ENCODE assay signal across 8 cellular contexts in the genomic region with DNA sequence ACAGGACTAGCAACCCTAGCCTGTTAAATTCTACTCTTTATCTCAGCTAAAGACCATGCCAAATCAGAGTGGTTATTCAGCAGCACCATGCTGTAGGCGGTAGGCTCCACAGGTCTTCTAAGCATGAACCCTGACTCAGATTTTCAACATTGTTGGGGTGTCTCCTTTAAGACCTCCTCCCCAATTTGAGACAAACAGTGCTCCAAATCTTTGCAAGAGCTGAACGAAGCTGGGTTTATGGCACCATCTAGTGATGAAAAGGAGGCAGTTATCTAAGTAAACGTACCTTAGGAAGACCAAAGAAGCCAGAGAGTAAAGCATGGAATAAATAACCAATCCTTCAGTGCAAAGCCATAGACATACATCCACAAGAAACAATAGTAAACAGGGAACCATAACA.
DNase-seq lines count a peak whose midpoint lies in the region; ATAC-seq, FAIRE-seq and TF ChIP-seq lines count a peak whose summit lies in the region.

No MANE protein-coding gene starts in this region.

- peak; percentile 65 to 77 for TF ChIP-seq RAD21 in A549 (conservative IDR thresholded peaks at IDR 0.05 in 1 of 2, IDR thresholded peaks at IDR 0.05 in 1 of 2)

- H3K4me2 ChIP-seq in A549, result no peak overlapping the region

- no peak overlapping the region for H3K27ac ChIP-seq in A549

- no peaks in the 10 kb centered on the region for H3K4me1 ChIP-seq in A549

- H3K9me3 ChIP-seq in A549, result no peaks in the 10 kb centered on the region

- TF ChIP-seq POLR2A in A549 (IDR thresholded peaks at IDR 0.05; ENCODE audit: low read length), result no peak

- CTCF ChIA-PET in A549 (lab: Yijun Ruan, JAX), result interaction anchor here (1.2 kb wide), 1 partner anchor 541 kb away, joined by 6 read pairs; no protein-coding TSS in a partner anchor

- TF ChIP-seq CTCF in A549 (IDR thresholded peaks at IDR 0.05), result peak; percentile 42
- peak; percentile 24; the same call in 1 of the 2 replicates for TF ChIP-seq CTCF in GM12875 (IDR thresholded peaks at IDR 0.05; ENCODE audit: borderline replicate concordance, insufficient read depth, low read depth, low read length)

- ATAC-seq in A549 (peak; percentile 50 to 77; a peak in 4 of 6 replicates), esophagus mucosa (peak; percentile 41), GM21529 (IDR thresholded peaks at IDR 0.05; ENCODE audit: unreplicated experiment) (no peak)

- FAIRE-seq in A549 (lab: Jason Lieb, UNC), result no peak

- 30% methylated on average over 3 of the region's 3 CpGs for WGBS in A549 (ENCODE audit: missing lambda C conversion rate)

- H3K4me3 ChIP-seq in A549 (no peak overlapping the region), GM12875 (ENCODE audit: low read depth, low read length) (no peak overlapping the region)

- DNase-seq in A549 (ENCODE audit: low read depth in 1 of 2, low spot score in 1 of 2) (peak; percentile 4 to 62), NCI-H82 treated with DMSO at 0.1 percent for 48 hours (lab: John Stamatoyannopoulos, UW; ENCODE audit: unreplicated experiment) (peak; percentile 2), activated gamma-delta T cell treated with Interleukin-2 at 50 U/mL for 16 hours (no peak), NCI-H345 treated with DMSO at 0.1 percent for 48 hours (lab: John Stamatoyannopoulos, UW; ENCODE audit: unreplicated experiment) (no peak), D341Med (ENCODE audit: low spot score) (no peak)

- POLR2A ChIA-PET in A549 (lab: Yijun Ruan, JAX), result no interaction called here

- no peak for TF ChIP-seq EP300 in A549 (IDR thresholded peaks at IDR 0.05)

TF ChIP-seq in A549, 52 proteins besides CTCF, POLR2A, EP300 and RAD21:
- TF ChIP-seq SREBF2 (IDR thresholded peaks at IDR 0.05), result no peak
- TF ChIP-seq GATA3 (IDR thresholded peaks at IDR 0.05; ENCODE audit: borderline replicate concordance), result no peak
- no peak for TF ChIP-seq RCOR1 (IDR thresholded peaks at IDR 0.05; ENCODE audit: low read depth, low read length)
- TF ChIP-seq, protein P1, sequence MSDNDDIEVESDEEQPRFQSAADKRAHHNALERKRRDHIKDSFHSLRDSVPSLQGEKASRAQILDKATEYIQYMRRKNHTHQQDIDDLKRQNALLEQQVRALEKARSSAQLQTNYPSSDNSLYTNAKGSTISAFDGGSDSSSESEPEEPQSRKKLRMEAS (IDR thresholded peaks at IDR 0.05), result no peak
- TF ChIP-seq SMC3 (IDR thresholded peaks at IDR 0.05), result peak; percentile 51; the same call in 2 of the 3 replicates
- TF ChIP-seq TP53 (CRISPR knock-in tag; IDR thresholded peaks at IDR 0.05), result no peak
- TF ChIP-seq, protein P2, sequence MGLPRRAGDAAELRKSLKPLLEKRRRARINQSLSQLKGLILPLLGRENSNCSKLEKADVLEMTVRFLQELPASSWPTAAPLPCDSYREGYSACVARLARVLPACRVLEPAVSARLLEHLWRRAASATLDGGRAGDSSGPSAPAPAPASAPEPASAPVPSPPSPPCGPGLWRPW (IDR thresholded peaks at IDR 0.05), result no peak
- no peak for TF ChIP-seq TFCP2L1 (CRISPR knock-in tag; IDR thresholded peaks at IDR 0.05)
TF ChIP-seq in A549: peak in this region for 1.

Comparison
In these comparisons a context has a peak if more than half of its experiments do, and no peak if none do; other contexts are left out.
1. DNase-seq: peak in A549 (2 of 2) and NCI-H82 treated with DMSO at 0.1 percent for 48 hours (single experiment); none in activated gamma-delta T cell treated with Interleukin-2 at 50 U/mL for 16 hours (single experiment), NCI-H345 treated with DMSO at 0.1 percent for 48 hours (single experiment) and D341Med (single experiment).